In genomic region chr16:4734063-4734729, GRCh38 we compare ENCODE assay signal across 1 cellular context.
TF ChIP-seq lines count a peak whose summit lies in the region.

ANKS3 (minus strand) TSS chr16:4734271; CDS start chr16:4730149, 4,122 bp downstream.
DNAAF8 (plus strand) TSS chr16:4734537; CDS start chr16:4736515, 1,978 bp downstream.

TF ChIP-seq in H1, 55 proteins besides CTCF, POLR2A, EP300 and RAD21:
- TF ChIP-seq JUND (IDR thresholded peaks at IDR 0.05; ENCODE audit: low read length) (no peak), HDAC2 (IDR thresholded peaks at IDR 0.05; ENCODE audit: borderline replicate concordance in 1 of 2, low read depth in 2 of 2, low read length in 2 of 2) (peak in 1 of 2 experiments; percentile 99; a peak in 2 of 4 replicates), EGR1 (IDR thresholded peaks at IDR 0.05; ENCODE audit: borderline replicate concordance, low read depth, low read length) (no peak), NRF1 (IDR thresholded peaks at IDR 0.05; ENCODE audit: low read depth, low read length) (no peak), MAFK (IDR thresholded peaks at IDR 0.05; ENCODE audit: low read depth, low read length) (no peak), CEBPB (IDR thresholded peaks at IDR 0.05; ENCODE audit: low read depth, low read length) (no peak), SP4 (IDR thresholded peaks at IDR 0.05; ENCODE audit: low read length) (peak; percentile 73; the same call in 1 of the 2 replicates), HDAC6 (IDR thresholded peaks at IDR 0.05; ENCODE audit: low read depth, low read length) (no peak), POLR2AphosphoS5 (IDR thresholded peaks at IDR 0.05; ENCODE audit: low read depth, low read length) (no peak), USF2 (IDR thresholded peaks at IDR 0.05; ENCODE audit: low read length) (no peak), BACH1 (IDR thresholded peaks at IDR 0.05; ENCODE audit: low read length) (no peak), KDM4A (IDR thresholded peaks at IDR 0.05; ENCODE audit: low read depth, low read length, severe bottlenecking) (peak; percentile 60), GABPA (IDR thresholded peaks at IDR 0.05; ENCODE audit: borderline replicate concordance, insufficient read depth, low read length) (peak; percentile 91), EZH2 (IDR thresholded peaks at IDR 0.05; ENCODE audit: low read depth, low read length, severe bottlenecking) (no peak), SRF (IDR thresholded peaks at IDR 0.05; ENCODE audit: low read depth, low read length) (no peak), CBX8 (IDR thresholded peaks at IDR 0.05; ENCODE audit: borderline replicate concordance, low read depth, low read length) (no peak), RXRA (IDR thresholded peaks at IDR 0.05; ENCODE audit: insufficient read depth, low read depth, low read length) (no peak), PHF8 (conservative IDR thresholded peaks at IDR 0.05; ENCODE audit: low read depth, low read length) (peak; percentile 73), KDM1A (IDR thresholded peaks at IDR 0.05; ENCODE audit: borderline replicate concordance, low read length) (no peak), TBP (IDR thresholded peaks at IDR 0.05; ENCODE audit: low read depth, low read length) (peak; percentile 23; the same call in 1 of the 2 replicates), SP1 (IDR thresholded peaks at IDR 0.05; ENCODE audit: low read depth, low read length) (peak; percentile 59), ATF3 (IDR thresholded peaks at IDR 0.05; ENCODE audit: insufficient read depth, low read depth, low read length) (no peak), BRCA1 (IDR thresholded peaks at IDR 0.05; ENCODE audit: low read depth, low read length) (no peak), TEAD4 (IDR thresholded peaks at IDR 0.05; ENCODE audit: low read depth, low read length) (peak; percentile 87), ASH2L (IDR thresholded peaks at IDR 0.05; ENCODE audit: low read length) (peak; percentile 60), NANOG (IDR thresholded peaks at IDR 0.05; ENCODE audit: insufficient read depth, low read depth, low read length, poor library complexity, severe bottlenecking) (no peak), RNF2 (IDR thresholded peaks at IDR 0.05; ENCODE audit: borderline replicate concordance, low read depth, low read length, missing control alignments, poor library complexity, severe bottlenecking) (no peak), SIRT6 (IDR thresholded peaks at IDR 0.05; ENCODE audit: low read length) (no peak), SAP30 (IDR thresholded peaks at IDR 0.05; ENCODE audit: insufficient read depth, insufficient replicate concordance, low read length) (peak; percentile 97), ATF2 (IDR thresholded peaks at IDR 0.05; ENCODE audit: low read length) (no peak), CREB1 (IDR thresholded peaks at IDR 0.05) (peak; percentile 21; the same call in 1 of the 2 replicates), TAF1 (IDR thresholded peaks at IDR 0.05; ENCODE audit: low read depth, low read length) (peak; percentile 64), SP2 (IDR thresholded peaks at IDR 0.05; ENCODE audit: low read length) (peak; percentile 18; the same call in 1 of the 2 replicates), GTF2F1 (IDR thresholded peaks at IDR 0.05; ENCODE audit: borderline replicate concordance, low read depth, low read length) (no peak), TAF7 (optimal IDR thresholded peaks at IDR 0.05; ENCODE audit: borderline replicate concordance, low read depth, low read length) (no peak), CHD2 (IDR thresholded peaks at IDR 0.05; ENCODE audit: low read length) (peak; percentile 44; the same call in 1 of the 2 replicates)
- TF ChIP-seq, protein P1, sequence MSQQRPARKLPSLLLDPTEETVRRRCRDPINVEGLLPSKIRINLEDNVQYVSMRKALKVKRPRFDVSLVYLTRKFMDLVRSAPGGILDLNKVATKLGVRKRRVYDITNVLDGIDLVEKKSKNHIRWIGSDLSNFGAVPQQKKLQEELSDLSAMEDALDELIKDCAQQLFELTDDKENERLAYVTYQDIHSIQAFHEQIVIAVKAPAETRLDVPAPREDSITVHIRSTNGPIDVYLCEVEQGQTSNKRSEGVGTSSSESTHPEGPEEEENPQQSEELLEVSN (IDR thresholded peaks at IDR 0.05), result 0 out of 2 replicates have a peak, but pooled peaks have one; percentile 10
- TF ChIP-seq, protein P2, sequence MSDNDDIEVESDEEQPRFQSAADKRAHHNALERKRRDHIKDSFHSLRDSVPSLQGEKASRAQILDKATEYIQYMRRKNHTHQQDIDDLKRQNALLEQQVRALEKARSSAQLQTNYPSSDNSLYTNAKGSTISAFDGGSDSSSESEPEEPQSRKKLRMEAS (IDR thresholded peaks at IDR 0.05), result peak; percentile 74
TF ChIP-seq in H1: peak in this region for 16.
